In genomic region chr4:108024078-108024990, GRCh38 we compare ENCODE assay signal across 1 cellular context.
TF ChIP-seq lines count a peak whose summit lies in the region.

No MANE protein-coding gene starts in this region.

TF ChIP-seq in GM23338, 12 proteins besides CTCF, POLR2A, EP300 and RAD21 (continued from another document):
- TF ChIP-seq, protein P1, sequence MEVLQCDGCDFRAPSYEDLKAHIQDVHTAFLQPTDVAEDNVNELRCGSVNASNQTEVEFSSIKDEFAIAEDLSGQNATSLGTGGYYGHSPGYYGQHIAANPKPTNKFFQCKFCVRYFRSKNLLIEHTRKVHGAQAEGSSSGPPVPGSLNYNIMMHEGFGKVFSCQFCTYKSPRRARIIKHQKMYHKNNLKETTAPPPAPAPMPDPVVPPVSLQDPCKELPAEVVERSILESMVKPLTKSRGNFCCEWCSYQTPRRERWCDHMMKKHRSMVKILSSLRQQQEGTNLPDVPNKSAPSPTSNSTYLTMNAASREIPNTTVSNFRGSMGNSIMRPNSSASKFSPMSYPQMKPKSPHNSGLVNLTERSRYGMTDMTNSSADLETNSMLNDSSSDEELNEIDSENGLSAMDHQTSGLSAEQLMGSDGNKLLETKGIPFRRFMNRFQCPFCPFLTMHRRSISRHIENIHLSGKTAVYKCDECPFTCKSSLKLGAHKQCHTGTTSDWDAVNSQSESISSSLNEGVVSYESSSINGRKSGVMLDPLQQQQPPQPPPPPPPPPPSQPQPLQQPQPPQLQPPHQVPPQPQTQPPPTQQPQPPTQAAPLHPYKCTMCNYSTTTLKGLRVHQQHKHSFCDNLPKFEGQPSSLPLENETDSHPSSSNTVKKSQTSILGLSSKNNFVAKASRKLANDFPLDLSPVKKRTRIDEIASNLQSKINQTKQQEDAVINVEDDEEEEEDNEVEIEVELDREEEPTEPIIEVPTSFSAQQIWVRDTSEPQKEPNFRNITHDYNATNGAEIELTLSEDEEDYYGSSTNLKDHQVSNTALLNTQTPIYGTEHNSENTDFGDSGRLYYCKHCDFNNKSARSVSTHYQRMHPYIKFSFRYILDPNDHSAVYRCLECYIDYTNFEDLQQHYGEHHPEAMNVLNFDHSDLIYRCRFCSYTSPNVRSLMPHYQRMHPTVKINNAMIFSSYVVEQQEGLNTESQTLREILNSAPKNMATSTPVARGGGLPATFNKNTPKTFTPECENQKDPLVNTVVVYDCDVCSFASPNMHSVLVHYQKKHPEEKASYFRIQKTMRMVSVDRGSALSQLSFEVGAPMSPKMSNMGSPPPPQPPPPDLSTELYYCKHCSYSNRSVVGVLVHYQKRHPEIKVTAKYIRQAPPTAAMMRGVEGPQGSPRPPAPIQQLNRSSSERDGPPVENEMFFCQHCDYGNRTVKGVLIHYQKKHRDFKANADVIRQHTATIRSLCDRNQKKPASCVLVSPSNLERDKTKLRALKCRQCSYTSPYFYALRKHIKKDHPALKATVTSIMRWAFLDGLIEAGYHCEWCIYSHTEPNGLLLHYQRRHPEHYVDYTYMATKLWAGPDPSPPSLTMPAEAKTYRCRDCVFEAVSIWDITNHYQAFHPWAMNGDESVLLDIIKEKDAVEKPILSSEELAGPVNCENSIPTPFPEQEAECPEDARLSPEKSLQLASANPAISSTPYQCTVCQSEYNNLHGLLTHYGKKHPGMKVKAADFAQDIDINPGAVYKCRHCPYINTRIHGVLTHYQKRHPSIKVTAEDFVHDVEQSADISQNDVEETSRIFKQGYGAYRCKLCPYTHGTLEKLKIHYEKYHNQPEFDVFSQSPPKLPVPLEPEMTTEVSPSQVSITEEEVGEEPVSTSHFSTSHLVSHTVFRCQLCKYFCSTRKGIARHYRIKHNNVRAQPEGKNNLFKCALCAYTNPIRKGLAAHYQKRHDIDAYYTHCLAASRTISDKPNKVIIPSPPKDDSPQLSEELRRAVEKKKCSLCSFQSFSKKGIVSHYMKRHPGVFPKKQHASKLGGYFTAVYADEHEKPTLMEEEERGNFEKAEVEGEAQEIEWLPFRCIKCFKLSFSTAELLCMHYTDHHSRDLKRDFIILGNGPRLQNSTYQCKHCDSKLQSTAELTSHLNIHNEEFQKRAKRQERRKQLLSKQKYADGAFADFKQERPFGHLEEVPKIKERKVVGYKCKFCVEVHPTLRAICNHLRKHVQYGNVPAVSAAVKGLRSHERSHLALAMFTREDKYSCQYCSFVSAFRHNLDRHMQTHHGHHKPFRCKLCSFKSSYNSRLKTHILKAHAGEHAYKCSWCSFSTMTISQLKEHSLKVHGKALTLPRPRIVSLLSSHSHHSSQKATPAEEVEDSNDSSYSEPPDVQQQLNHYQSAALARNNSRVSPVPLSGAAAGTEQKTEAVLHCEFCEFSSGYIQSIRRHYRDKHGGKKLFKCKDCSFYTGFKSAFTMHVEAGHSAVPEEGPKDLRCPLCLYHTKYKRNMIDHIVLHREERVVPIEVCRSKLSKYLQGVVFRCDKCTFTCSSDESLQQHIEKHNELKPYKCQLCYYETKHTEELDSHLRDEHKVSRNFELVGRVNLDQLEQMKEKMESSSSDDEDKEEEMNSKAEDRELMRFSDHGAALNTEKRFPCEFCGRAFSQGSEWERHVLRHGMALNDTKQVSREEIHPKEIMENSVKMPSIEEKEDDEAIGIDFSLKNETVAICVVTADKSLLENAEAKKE (CRISPR knock-in tag; IDR thresholded peaks at IDR 0.05), result no peak
- no peak for TF ChIP-seq EZH2 (IDR thresholded peaks at IDR 0.05; ENCODE audit: low read depth, unreplicated experiment)
- no peak for TF ChIP-seq JUNB (IDR thresholded peaks at IDR 0.05; ENCODE audit: unreplicated experiment)
- no peak for TF ChIP-seq ZNF331 (CRISPR knock-in tag; IDR thresholded peaks at IDR 0.05; ENCODE audit: low read depth)
- no peak for TF ChIP-seq CREB1 (CRISPR knock-in tag; IDR thresholded peaks at IDR 0.05; ENCODE audit: low read depth)
- TF ChIP-seq ETS1 (IDR thresholded peaks at IDR 0.05), result no peak
- TF ChIP-seq, protein P2, sequence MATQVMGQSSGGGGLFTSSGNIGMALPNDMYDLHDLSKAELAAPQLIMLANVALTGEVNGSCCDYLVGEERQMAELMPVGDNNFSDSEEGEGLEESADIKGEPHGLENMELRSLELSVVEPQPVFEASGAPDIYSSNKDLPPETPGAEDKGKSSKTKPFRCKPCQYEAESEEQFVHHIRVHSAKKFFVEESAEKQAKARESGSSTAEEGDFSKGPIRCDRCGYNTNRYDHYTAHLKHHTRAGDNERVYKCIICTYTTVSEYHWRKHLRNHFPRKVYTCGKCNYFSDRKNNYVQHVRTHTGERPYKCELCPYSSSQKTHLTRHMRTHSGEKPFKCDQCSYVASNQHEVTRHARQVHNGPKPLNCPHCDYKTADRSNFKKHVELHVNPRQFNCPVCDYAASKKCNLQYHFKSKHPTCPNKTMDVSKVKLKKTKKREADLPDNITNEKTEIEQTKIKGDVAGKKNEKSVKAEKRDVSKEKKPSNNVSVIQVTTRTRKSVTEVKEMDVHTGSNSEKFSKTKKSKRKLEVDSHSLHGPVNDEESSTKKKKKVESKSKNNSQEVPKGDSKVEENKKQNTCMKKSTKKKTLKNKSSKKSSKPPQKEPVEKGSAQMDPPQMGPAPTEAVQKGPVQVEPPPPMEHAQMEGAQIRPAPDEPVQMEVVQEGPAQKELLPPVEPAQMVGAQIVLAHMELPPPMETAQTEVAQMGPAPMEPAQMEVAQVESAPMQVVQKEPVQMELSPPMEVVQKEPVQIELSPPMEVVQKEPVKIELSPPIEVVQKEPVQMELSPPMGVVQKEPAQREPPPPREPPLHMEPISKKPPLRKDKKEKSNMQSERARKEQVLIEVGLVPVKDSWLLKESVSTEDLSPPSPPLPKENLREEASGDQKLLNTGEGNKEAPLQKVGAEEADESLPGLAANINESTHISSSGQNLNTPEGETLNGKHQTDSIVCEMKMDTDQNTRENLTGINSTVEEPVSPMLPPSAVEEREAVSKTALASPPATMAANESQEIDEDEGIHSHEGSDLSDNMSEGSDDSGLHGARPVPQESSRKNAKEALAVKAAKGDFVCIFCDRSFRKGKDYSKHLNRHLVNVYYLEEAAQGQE (IDR thresholded peaks at IDR 0.05; ENCODE audit: unreplicated experiment), result no peak
